ENCODE assay signal across 16 cellular contexts in genomic region chr12:77204055-77204454, GRCh38.
DNase-seq lines count a peak whose midpoint lies in the region; ATAC-seq and TF ChIP-seq lines count a peak whose summit lies in the region.
"Had no signal": no experiment of that assay in that cellular context is flagged by ENCODE, and none has a peak within 500 bp of the region (broad histone marks: within the 10 kb centered on the region; RNA-seq: fewer than 3 reads in every experiment).

No MANE protein-coding gene starts in this region.

- WGBS in mammary epithelial cell (ENCODE audit: low coverage, missing lambda C conversion rate): 78% methylated on average over 3 of the region's 3 CpGs

- intact Hi-C loops in mammary epithelial cell (cut with micrococcal nuclease): loop anchor here (5.0 to 10.0 kb wide), 2 partner anchors 61 to 118 kb away; no protein-coding TSS in a partner anchor
- intact Hi-C loops in mucosa of descending colon (cut with DNase I, micrococcal nuclease): no loop called here

- no peaks in the 10 kb centered on the region for H3K79me2 ChIP-seq in mammary epithelial cell (ENCODE audit: insufficient read depth, low read length)

- H3K9ac ChIP-seq in mammary epithelial cell (ENCODE audit: insufficient read depth, low read length): no peak overlapping the region

- H4K20me1 ChIP-seq in mammary epithelial cell (ENCODE audit: insufficient read depth, low read length): no peaks in the 10 kb centered on the region

- dilution Hi-C loops in mammary epithelial cell (cut with HindIII; ENCODE audit: low sequenced_read_pairs): no loop called here

- DNase-seq in NCI-H748 (lab: John Stamatoyannopoulos, UW; ENCODE audit: unreplicated experiment): peak; percentile 38
- DNase-seq in NCI-H748 treated with DMSO at 0.1 percent for 48 hours (lab: John Stamatoyannopoulos, UW): no peak
- DNase-seq in NAMALWA (ENCODE audit: low spot score): peak; percentile 9
- DNase-seq in mammary epithelial cell: no peak
- DNase-seq in mucosa of descending colon: peak in 1 of 3 donors; percentile 16
- DNase-seq in inferior parietal cortex (ENCODE audit: extremely low spot score): no peak
- no peak for DNase-seq in MV-4-11 (lab: John Stamatoyannopoulos, UW)
- DNase-seq: activated CD8-positive, alpha-beta T cell treated with anti-CD3 and anti-CD28 coated beads for 36 hours; activated naive CD4-positive, alpha-beta T cell treated with anti-CD3 and anti-CD28 coated beads, Interleukin-2, amount 10 ng/mL, durations not matched to agents 7 days and 5 days; colonic mucosa; DMS79 treated with DMSO at 0.1 percent for 48 hours; foreskin fibroblast; NCI-H1694; T-helper 9 cell; upper lobe of left lung had no signal

- H3K4me3 ChIP-seq in mammary epithelial cell (replicated peaks in 1 of 3; ENCODE audit: insufficient read depth in 1 of 3, low read depth in 2 of 3, low read length in 3 of 3): no peak overlapping the region
- no peak overlapping the region for H3K4me3 ChIP-seq in mucosa of descending colon
- H3K4me3 ChIP-seq: colonic mucosa, upper lobe of left lung had no signal

- TF ChIP-seq CTCF in mammary epithelial cell (conservative IDR thresholded peaks at IDR 0.05 in 1 of 2, IDR thresholded peaks at IDR 0.05 in 1 of 2; ENCODE audit: extremely low read depth in 1 of 2, insufficient read depth in 1 of 2, low read depth in 1 of 2, low read length in 2 of 2) (peak; percentile 11 to 39), mucosa of descending colon (IDR thresholded peaks at IDR 0.05) (no peak)

- BruUV-seq in mammary epithelial cell (replicated peaks; lab: Mats Ljungman, UMichigan): no TSS peak

- H3K4me1 ChIP-seq in mammary epithelial cell (ENCODE audit: insufficient read depth, low read length): peaks cover 3% of the 10 kb centered on the region
- H3K4me1 ChIP-seq in mucosa of descending colon (ENCODE audit: low read depth): no peaks in the 10 kb centered on the region
- H3K4me1 ChIP-seq: colonic mucosa, upper lobe of left lung had no signal

- CTCF ChIA-PET in mammary epithelial cell (lab: Charles Lee; ENCODE audit: low non-redundant PET): interaction anchor here (0.7 to 0.8 kb wide), 2 partner anchors 193 to 411 kb away, joined by 3 to 5 read pairs; no protein-coding TSS in a partner anchor

- no peak overlapping the region for H2AFZ ChIP-seq in mammary epithelial cell (ENCODE audit: low read depth, low read length)

- ATAC-seq in mucosa of descending colon: peak; percentile 28
- ATAC-seq in HG02884 (IDR thresholded peaks at IDR 0.05; ENCODE audit: unreplicated experiment): no peak
- ATAC-seq: activated CD8-positive, alpha-beta T cell treated with anti-CD3 and anti-CD28 coated beads for 36 hours had no signal

- no peaks in the 10 kb centered on the region for H3K27me3 ChIP-seq in mammary epithelial cell (ENCODE audit: insufficient read depth, low read length)
- H3K27me3 ChIP-seq: colonic mucosa, upper lobe of left lung had no signal

- in situ Hi-C loops in mammary epithelial cell (cut with MboI; ENCODE audit: low sequenced_read_pairs in 2 of 2): no loop called here

- H3K27ac ChIP-seq in mammary epithelial cell (ENCODE audit: insufficient read depth, low read depth, low read length): no peak overlapping the region
- H3K27ac ChIP-seq: colonic mucosa, upper lobe of left lung had no signal

- no peak overlapping the region for H3K4me2 ChIP-seq in mammary epithelial cell (ENCODE audit: insufficient read depth, low read depth, low read length)

- H3K36me3 ChIP-seq in mammary epithelial cell (ENCODE audit: insufficient read depth, low read length) (no peaks in the 10 kb centered on the region), mucosa of descending colon (ENCODE audit: low read depth) (no peaks in the 10 kb centered on the region)
- H3K36me3 ChIP-seq: colonic mucosa, upper lobe of left lung had no signal

- H3K9me3 ChIP-seq in mammary epithelial cell (replicated peaks; ENCODE audit: insufficient read depth, low read length): no peaks in the 10 kb centered on the region
- no peaks in the 10 kb centered on the region for H3K9me3 ChIP-seq in mucosa of descending colon
- H3K9me3 ChIP-seq: colonic mucosa, upper lobe of left lung had no signal

Comparison
In these comparisons a context has a peak if more than half of its experiments do, and no peak if none do; other contexts are left out.
1. DNase-seq: peak in NCI-H748 (single experiment) and NAMALWA (single experiment); none in NCI-H748 treated with DMSO at 0.1 percent for 48 hours (single experiment), mammary epithelial cell (single experiment), inferior parietal cortex (single experiment) and MV-4-11 (single experiment).